8 cellular contexts compared by ENCODE assay signal in genomic region chr7:76048668-76048988, GRCh38. TPM values are rescaled to one million over a fixed set of nuclear protein-coding genes. Genes with fewer than 3 reads are reported as not detected.
DNase-seq lines count a peak whose midpoint lies in the region; ATAC-seq, FAIRE-seq and TF ChIP-seq lines count a peak whose summit lies in the region.

No MANE protein-coding gene starts in this region.

- TF ChIP-seq POLR2A in K562 (conservative IDR thresholded peaks at IDR 0.05) (no peak), HepG2 (IDR thresholded peaks at IDR 0.05; ENCODE audit: insufficient read depth in 1 of 2, low read depth in 2 of 2, low read length in 2 of 2) (no peak)

- in situ Hi-C loops in K562 (cut with MboI) = no loop called here
- in situ Hi-C loops in HepG2 (cut with HindIII; ENCODE audit: extremely low pct_ligation_motif_present, low pct_unique_long_range_greater_than_20kb) = no loop called here

- intact Hi-C loops in K562 (cut with micrococcal nuclease) (no loop called here), HepG2 (cut with micrococcal nuclease; ENCODE audit: unreplicated experiment) (loop anchor here (5.0 kb wide), 1 partner anchor 84 kb away; no protein-coding TSS in a partner anchor)

- no TSS peak for BruUV-seq in K562 (replicated peaks; lab: Mats Ljungman, UMichigan)
- BruUV-seq in HepG2 (replicated peaks; lab: Mats Ljungman, UMichigan) = no TSS peak

- TF ChIP-seq RAD21 in K562 (CRISPR knock-in tag; conservative IDR thresholded peaks at IDR 0.05 in 1 of 2, IDR thresholded peaks at IDR 0.05 in 1 of 2) = peak in 1 of 2 experiments; percentile 33; a peak in 2 of 4 replicates
- TF ChIP-seq RAD21 in HepG2 (CRISPR knock-in tag; IDR thresholded peaks at IDR 0.05) = no peak

- TF ChIP-seq CTCF in AG09309 (IDR thresholded peaks at IDR 0.05; ENCODE audit: control insufficient read depth, insufficient read depth, low read depth, low read length, missing control alignments) (peak; percentile 9), GM20000 (IDR thresholded peaks at IDR 0.05; ENCODE audit: extremely low read depth, missing control alignments) (no peak), K562 (IDR thresholded peaks at IDR 0.05 in 2 of 3, conservative IDR thresholded peaks at IDR 0.05 in 1 of 3; ENCODE audit: insufficient read depth in 2 of 3, low read depth in 1 of 3, low read length in 3 of 3) (peak in 2 of 3 experiments; percentile 36 to 40; a peak in 3 of 6 replicates), HepG2 (CRISPR knock-in tag; IDR thresholded peaks at IDR 0.05) (peak; percentile 31; the same call in 1 of the 2 replicates), thoracic aorta (IDR thresholded peaks at IDR 0.05) (no peak)

- DNase-seq in AG09309 (ENCODE audit: low read depth) = no peak
- DNase-seq in GM20000 (ENCODE audit: low spot score) = peak; percentile 66
- peak; percentile 69 for DNase-seq in NOMO-1 treated with DMSO at 0.1 percent for 48 hours (lab: John Stamatoyannopoulos, UW; ENCODE audit: unreplicated experiment)
- DNase-seq in K562 (ENCODE audit: extremely low read depth in 1 of 4, low spot score in 3 of 4) = peak in 2 of 4 experiments; percentile 69 to 73
- DNase-seq in HepG2 (ENCODE audit: low spot score) = no peak
- DNase-seq in thoracic aorta (ENCODE audit: low spot score) = no peak
- no peak for DNase-seq in middle frontal gyrus (ENCODE audit: extremely low spot score, low spot score)
- no peak for DNase-seq in NCI-H446 (lab: John Stamatoyannopoulos, UW)

- FAIRE-seq in K562 (lab: Jason Lieb, UNC) (peak; percentile 67), HepG2 (lab: Jason Lieb, UNC) (peak; percentile 44)

- H2AFZ ChIP-seq in K562 (ENCODE audit: low read depth, low read length) = 0 out of 2 replicates have a peak overlapping the region, but pooled peaks have one; percentile 89
- no peak overlapping the region for H2AFZ ChIP-seq in HepG2 (ENCODE audit: low read length)

- H3K27me3 ChIP-seq in K562 (ENCODE audit: control insufficient read depth in 2 of 2, insufficient read depth in 2 of 2, low read length in 2 of 2) = no peaks in the 10 kb centered on the region
- no peaks in the 10 kb centered on the region; a peak in 1 of 5 replicates for H3K27me3 ChIP-seq in HepG2 (ENCODE audit: control insufficient read depth in 1 of 2, insufficient read depth in 2 of 2, low read length in 2 of 2)
- no peaks in the 10 kb centered on the region for H3K27me3 ChIP-seq in thoracic aorta (replicated peaks; ENCODE audit: insufficient read depth)

- H3K9me3 ChIP-seq in K562 (replicated peaks; ENCODE audit: control insufficient read depth, insufficient read depth, low read depth, low read length) (no peaks in the 10 kb centered on the region), HepG2 (ENCODE audit: low read length) (no peaks in the 10 kb centered on the region), thoracic aorta (no peaks in the 10 kb centered on the region)

- H4K20me1 ChIP-seq in K562 (replicated peaks; ENCODE audit: control insufficient read depth, insufficient read depth, low read length) (peaks cover 40% of the 10 kb centered on the region), HepG2 (ENCODE audit: insufficient read depth, low read length) (no peaks in the 10 kb centered on the region)

- H3K27ac ChIP-seq in K562 (ENCODE audit: extremely low read depth, low read depth, low read length) (peak overlapping the region; percentile 93), HepG2 (ENCODE audit: extremely low read length, insufficient read depth, low read length) (peak overlapping the region; percentile 90), thoracic aorta (peak overlapping the region; percentile 92 to 93)

- H3K79me2 ChIP-seq in K562 (ENCODE audit: control insufficient read depth, insufficient read depth, low read length) (peaks cover 93% of the 10 kb centered on the region), HepG2 (ENCODE audit: insufficient read depth, low read length) (peaks cover 69% of the 10 kb centered on the region)

- H3K9ac ChIP-seq in K562 (ENCODE audit: insufficient read depth in 1 of 2, low read depth in 2 of 2, low read length in 2 of 2) (peak overlapping the region; percentile 96 to 98), HepG2 (ENCODE audit: insufficient read depth, low read depth, low read length) (peak overlapping the region; percentile 99)

- CTCF ChIA-PET in K562 (lab: Yijun Ruan, JAX; ENCODE audit: low intra/inter-chr PET ratio) = interaction anchor here (1.1 kb wide), 1 partner anchor 214 kb away, joined by 3 read pairs; no protein-coding TSS in a partner anchor
- CTCF ChIA-PET in HepG2 (lab: Yijun Ruan, JAX; ENCODE audit: low intra/inter-chr PET ratio, low total read pairs) = no interaction called here

- peak overlapping the region; percentile 99 for H3K4me2 ChIP-seq in K562 (ENCODE audit: insufficient read depth, low read length)
- peak overlapping the region; percentile 90 for H3K4me2 ChIP-seq in HepG2 (ENCODE audit: low read depth, low read length)

- POLR2A ChIA-PET in K562 (lab: Yijun Ruan, JAX) = interaction anchor here (0.6 to 2.4 kb wide), 5 partner anchors 8 to 54 kb away, joined by 4 to 30 read pairs (median 9); no protein-coding TSS in a partner anchor
- POLR2A ChIA-PET in HepG2 (lab: Yijun Ruan, JAX) = interaction anchor here (0.9 to 2.4 kb wide), 8 partner anchors 19 to 170 kb away, joined by 3 to 16 read pairs (median 6); partner anchors contain the start of gene RHBDD2

- H3K36me3 ChIP-seq in K562 (ENCODE audit: control insufficient read depth, insufficient read depth, low read length) = peaks cover 57% of the 10 kb centered on the region
- peaks cover 2 to 29% of the 10 kb centered on the region in 2 experiments; a peak in 4 of 5 replicates for H3K36me3 ChIP-seq in HepG2 (replicated peaks in 1 of 2; ENCODE audit: control insufficient read depth in 1 of 2, insufficient read depth in 2 of 2, low read length in 2 of 2)
- H3K36me3 ChIP-seq in thoracic aorta = no peaks in the 10 kb centered on the region

- H3K4me1 ChIP-seq in K562 (replicated peaks in 1 of 2; ENCODE audit: control insufficient read depth in 2 of 2, insufficient read depth in 2 of 2, low read length in 2 of 2) = peaks cover 29 to 32% of the 10 kb centered on the region in 2 experiments
- H3K4me1 ChIP-seq in HepG2 (ENCODE audit: insufficient read depth, low read length) = peaks cover 69% of the 10 kb centered on the region
- peaks cover 16 to 26% of the 10 kb centered on the region in 2 donors for H3K4me1 ChIP-seq in thoracic aorta (ENCODE audit: control insufficient read depth in 1 of 2, low read depth in 2 of 2)

- WGBS in K562 (ENCODE audit: insufficient coverage, low coverage, missing lambda C conversion rate) = 0% methylated on average over 9 of the region's 9 CpGs
- 0% methylated on average over 9 of the region's 9 CpGs for WGBS in HepG2 (ENCODE audit: low lambda C conversion rate)

- TF ChIP-seq EP300 in K562 (IDR thresholded peaks at IDR 0.05; ENCODE audit: low read length) = no peak
- no peak for TF ChIP-seq EP300 in HepG2 (IDR thresholded peaks at IDR 0.05; ENCODE audit: low read depth in 2 of 2, low read length in 2 of 2)
- no peak for TF ChIP-seq EP300 in HepG2 (CRISPR knock-in tag; IDR thresholded peaks at IDR 0.05; ENCODE audit: borderline replicate concordance)

- peak; percentile 65 for ATAC-seq in K562
- peak; percentile 14 for ATAC-seq in HepG2
- ATAC-seq in thoracic aorta (ENCODE audit: insufficient number of reproducible peaks, low FRiP score, low read depth) = no peak

- peak overlapping the region; percentile 74 for H3K4me3 ChIP-seq in AG09309 (ENCODE audit: control insufficient read depth, low read depth, low read length)
- peak overlapping the region; percentile 87 for H3K4me3 ChIP-seq in K562
- H3K4me3 ChIP-seq in HepG2 (replicated peaks in 1 of 3; ENCODE audit: insufficient read depth in 1 of 3, low read depth in 2 of 3, low read length in 3 of 3) = peak overlapping the region; percentile 86 to 98 (median 95)
- peak overlapping the region; percentile 84 for H3K4me3 ChIP-seq in thoracic aorta

- H3K9me1 ChIP-seq in K562 (ENCODE audit: control insufficient read depth, insufficient read depth, low read length) = peaks cover 6% of the 10 kb centered on the region

RNA-seq across cellular contexts. Expression of gene MDH2, which starts 0.7 kb away (rescaled TPM):
- 150 and 286 TPM in 2 replicates for total RNA-seq in K562 (2011; cell fraction: chromatin; rRNA removed; ENCODE audit: low replicate concordance)
- total RNA-seq in K562 (2011; cell fraction: nucleolus; rRNA removed) = 194 and 214 TPM in 2 replicates
- 176 and 210 TPM in 2 replicates for total RNA-seq in K562 (2011; cell fraction: nucleoplasm; rRNA removed)
- total RNA-seq in K562 (2014; rRNA removed) (300 and 442 TPM in 2 replicates), K562 (2014; rRNA removed; fragmentation: Illumina TruSeq; extraction: Trizol) (153 and 164 TPM in 2 replicates), K562 (2015; rRNA removed; fragmentation: Illumina TruSeq; extraction: Trizol) (216 and 230 TPM in 2 replicates), K562 (2021) (671 and 701 TPM in 2 replicates), HepG2 (2016; rRNA removed; fragmentation: Illumina TruSeq; extraction: Trizol) (90.3 and 107 TPM in 2 replicates), thoracic aorta (10 to 100 TPM; 48.2 to 58.6 TPM)
- polyA plus RNA-seq in K562 (2011; rRNA removed) (106 and 358 TPM in 2 replicates), K562 (2014; fragmentation: Illumina TruSeq; extraction: Trizol) (509 and 570 TPM in 2 replicates), K562 (2014; fragmentation: Nextera tagmentation; extraction: Ambion mirVana) (100 to 1,000 TPM; 242 to 411 TPM), K562 (2014; rRNA removed) (211 and 216 TPM in 2 replicates), HepG2 (2011; rRNA removed) (81.4 and 90.1 TPM in 2 replicates)
- 156 and 243 TPM in 2 replicates for polyA plus RNA-seq in K562 (2011; cell fraction: cytosol; rRNA removed)
- polyA plus RNA-seq in K562 (2011; cell fraction: nucleus; rRNA removed) = 190 and 250 TPM in 2 replicates
- 435 and 724 TPM in 2 replicates for polyA plus RNA-seq in K562 (2012)
- 101 and 153 TPM in 2 replicates for polyA minus RNA-seq in K562 (2011; rRNA and poly(A)+ RNA removed)
- polyA minus RNA-seq in K562 (2011; cell fraction: cytosol; rRNA and poly(A)+ RNA removed) = 389 and 497 TPM in 2 replicates
- 67.3 and 93.9 TPM in 2 replicates for polyA minus RNA-seq in K562 (2011; cell fraction: nucleus; rRNA and poly(A)+ RNA removed)
- 35.9 and 38.8 TPM in 2 replicates for total RNA-seq in HepG2 (2016; cell fraction: cytosol; rRNA removed; fragmentation: Illumina TruSeq; extraction: Trizol; ENCODE audit: low read depth)
- total RNA-seq in HepG2 (2016; cell fraction: insoluble cytoplasmic fraction; rRNA removed; fragmentation: Illumina TruSeq; extraction: Trizol) = 93.0 and 94.6 TPM in 2 replicates
- total RNA-seq in HepG2 (2016; cell fraction: membrane; rRNA removed; fragmentation: Illumina TruSeq; extraction: Trizol) = 44.2 and 48.6 TPM in 2 replicates
- total RNA-seq in HepG2 (2016; cell fraction: nucleus; rRNA removed; fragmentation: Illumina TruSeq; extraction: Trizol) = 45.4 and 53.0 TPM in 2 replicates
- polyA plus RNA-seq in HepG2 (2011; cell fraction: cytosol; rRNA removed) = 48.1 and 61.9 TPM in 2 replicates
- polyA plus RNA-seq in HepG2 (2011; cell fraction: nucleus; rRNA removed) = 51.2 and 52.4 TPM in 2 replicates
- polyA plus RNA-seq in HepG2 (2012) = 126 and 145 TPM in 2 replicates
- 80.9 and 96.5 TPM in 2 replicates for polyA plus RNA-seq in HepG2 (2016; cell fraction: cytosol; fragmentation: Illumina TruSeq; extraction: Trizol; ENCODE audit: low read depth)
- polyA plus RNA-seq in HepG2 (2016; cell fraction: insoluble cytoplasmic fraction; fragmentation: Illumina TruSeq; extraction: Trizol; ENCODE audit: low read depth) = 203 and 256 TPM in 2 replicates
- 77.6 and 81.5 TPM in 2 replicates for polyA plus RNA-seq in HepG2 (2016; cell fraction: membrane; fragmentation: Illumina TruSeq; extraction: Trizol; ENCODE audit: low read depth)
- polyA plus RNA-seq in HepG2 (2016; cell fraction: nucleus; fragmentation: Illumina TruSeq; extraction: Trizol; ENCODE audit: insufficient read depth, low read depth) = 113 and 123 TPM in 2 replicates
- 189 and 195 TPM in 2 replicates for polyA minus RNA-seq in HepG2 (2011; rRNA and poly(A)+ RNA removed; ENCODE audit: low replicate concordance)
- polyA minus RNA-seq in HepG2 (2011; cell fraction: cytosol; rRNA and poly(A)+ RNA removed) = 86.4 and 103 TPM in 2 replicates
- polyA minus RNA-seq in HepG2 (2011; cell fraction: nucleus; rRNA and poly(A)+ RNA removed) = 29.9 and 37.8 TPM in 2 replicates

RNA-seq across cellular contexts. Expression of gene STYXL1, which starts 0.8 kb away (rescaled TPM):
- 44.2 and 67.1 TPM in 2 replicates for total RNA-seq in K562 (2011; cell fraction: chromatin; rRNA removed; ENCODE audit: low replicate concordance)
- total RNA-seq in K562 (2011; cell fraction: nucleolus; rRNA removed) = 24.7 and 30.0 TPM in 2 replicates
- 32.7 and 33.7 TPM in 2 replicates for total RNA-seq in K562 (2011; cell fraction: nucleoplasm; rRNA removed)
- total RNA-seq in K562 (2014; rRNA removed) (43.2 and 60.0 TPM in 2 replicates), K562 (2014; rRNA removed; fragmentation: Illumina TruSeq; extraction: Trizol) (57.2 and 59.2 TPM in 2 replicates), K562 (2015; rRNA removed; fragmentation: Illumina TruSeq; extraction: Trizol) (44.8 and 54.9 TPM in 2 replicates), K562 (2021) (44.3 and 50.0 TPM in 2 replicates), HepG2 (2016; rRNA removed; fragmentation: Illumina TruSeq; extraction: Trizol) (23.9 and 28.0 TPM in 2 replicates), thoracic aorta (10 to 100 TPM in 1 of 2 donors, 1 to 10 TPM in 1; 9.3 to 14.6 TPM)
- polyA plus RNA-seq in K562 (2011; rRNA removed) (56.6 and 97.2 TPM in 2 replicates), K562 (2014; fragmentation: Illumina TruSeq; extraction: Trizol) (72.2 and 82.7 TPM in 2 replicates), K562 (2014; fragmentation: Nextera tagmentation; extraction: Ambion mirVana) (10 to 100 TPM; 36.5 to 49.7 TPM), K562 (2014; rRNA removed) (49.9 and 67.4 TPM in 2 replicates), HepG2 (2011; rRNA removed) (36.0 and 38.3 TPM in 2 replicates)
- polyA plus RNA-seq in K562 (2011; cell fraction: cytosol; rRNA removed) = 86.0 and 101 TPM in 2 replicates
- 42.8 and 52.4 TPM in 2 replicates for polyA plus RNA-seq in K562 (2011; cell fraction: nucleus; rRNA removed)
- polyA plus RNA-seq in K562 (2012) = 57.5 and 77.9 TPM in 2 replicates
- 34.7 and 51.8 TPM in 2 replicates for polyA minus RNA-seq in K562 (2011; rRNA and poly(A)+ RNA removed)
- polyA minus RNA-seq in K562 (2011; cell fraction: cytosol; rRNA and poly(A)+ RNA removed) = 15.0 and 17.0 TPM in 2 replicates
- polyA minus RNA-seq in K562 (2011; cell fraction: nucleus; rRNA and poly(A)+ RNA removed) = 10.6 and 12.0 TPM in 2 replicates
- total RNA-seq in HepG2 (2016; cell fraction: cytosol; rRNA removed; fragmentation: Illumina TruSeq; extraction: Trizol; ENCODE audit: low read depth) = 13.7 and 16.8 TPM in 2 replicates
- total RNA-seq in HepG2 (2016; cell fraction: insoluble cytoplasmic fraction; rRNA removed; fragmentation: Illumina TruSeq; extraction: Trizol) = 21.2 and 33.5 TPM in 2 replicates
- total RNA-seq in HepG2 (2016; cell fraction: membrane; rRNA removed; fragmentation: Illumina TruSeq; extraction: Trizol) = 15.6 and 15.7 TPM in 2 replicates
- 13.0 and 16.7 TPM in 2 replicates for total RNA-seq in HepG2 (2016; cell fraction: nucleus; rRNA removed; fragmentation: Illumina TruSeq; extraction: Trizol)
- polyA plus RNA-seq in HepG2 (2011; cell fraction: cytosol; rRNA removed) = 47.3 and 50.3 TPM in 2 replicates
- polyA plus RNA-seq in HepG2 (2011; cell fraction: nucleus; rRNA removed) = 19.1 and 23.0 TPM in 2 replicates
- polyA plus RNA-seq in HepG2 (2012) = 20.3 and 22.3 TPM in 2 replicates
- polyA plus RNA-seq in HepG2 (2016; cell fraction: cytosol; fragmentation: Illumina TruSeq; extraction: Trizol; ENCODE audit: low read depth) = 17.6 and 20.9 TPM in 2 replicates
- polyA plus RNA-seq in HepG2 (2016; cell fraction: insoluble cytoplasmic fraction; fragmentation: Illumina TruSeq; extraction: Trizol; ENCODE audit: low read depth) = 42.1 and 47.6 TPM in 2 replicates
- polyA plus RNA-seq in HepG2 (2016; cell fraction: membrane; fragmentation: Illumina TruSeq; extraction: Trizol; ENCODE audit: low read depth) = 19.0 and 20.3 TPM in 2 replicates
- polyA plus RNA-seq in HepG2 (2016; cell fraction: nucleus; fragmentation: Illumina TruSeq; extraction: Trizol; ENCODE audit: insufficient read depth, low read depth) = 26.3 and 27.9 TPM in 2 replicates
- 18.8 and 29.8 TPM in 2 replicates for polyA minus RNA-seq in HepG2 (2011; rRNA and poly(A)+ RNA removed; ENCODE audit: low replicate concordance)
- 7.5 and 9.2 TPM in 2 replicates for polyA minus RNA-seq in HepG2 (2011; cell fraction: cytosol; rRNA and poly(A)+ RNA removed)
- polyA minus RNA-seq in HepG2 (2011; cell fraction: nucleus; rRNA and poly(A)+ RNA removed) = 8.9 and 10.7 TPM in 2 replicates

RNA-seq across cellular contexts. Expression of gene TMEM120A, which starts 54.2 kb away (rescaled TPM):
- total RNA-seq in K562 (2011; cell fraction: chromatin; rRNA removed; ENCODE audit: low replicate concordance) = 42.3 and 121 TPM in 2 replicates
- 148 and 154 TPM in 2 replicates for total RNA-seq in K562 (2011; cell fraction: nucleolus; rRNA removed)
- total RNA-seq in K562 (2011; cell fraction: nucleoplasm; rRNA removed) = 96.3 and 113 TPM in 2 replicates
- total RNA-seq in K562 (2014; rRNA removed) (22.4 and 22.9 TPM in 2 replicates), K562 (2014; rRNA removed; fragmentation: Illumina TruSeq; extraction: Trizol) (19.5 and 19.6 TPM in 2 replicates), K562 (2015; rRNA removed; fragmentation: Illumina TruSeq; extraction: Trizol) (13.6 and 17.4 TPM in 2 replicates), K562 (2021) (33.8 and 36.4 TPM in 2 replicates), HepG2 (2016; rRNA removed; fragmentation: Illumina TruSeq; extraction: Trizol) (22.9 and 40.3 TPM in 2 replicates), thoracic aorta (10 to 100 TPM; 39.4 to 44.7 TPM)
- polyA plus RNA-seq in K562 (2011; rRNA removed) (90.2 and 90.5 TPM in 2 replicates), K562 (2014; fragmentation: Illumina TruSeq; extraction: Trizol) (32.1 and 39.5 TPM in 2 replicates), K562 (2014; fragmentation: Nextera tagmentation; extraction: Ambion mirVana) (1 to 10 TPM; 2.3 to 8.3 TPM), K562 (2014; rRNA removed) (33.5 and 43.5 TPM in 2 replicates), HepG2 (2011; rRNA removed) (102 and 116 TPM in 2 replicates)
- 62.7 and 83.5 TPM in 2 replicates for polyA plus RNA-seq in K562 (2011; cell fraction: cytosol; rRNA removed)
- polyA plus RNA-seq in K562 (2011; cell fraction: nucleus; rRNA removed) = 144 and 164 TPM in 2 replicates
- 29.1 and 72.7 TPM in 2 replicates for polyA plus RNA-seq in K562 (2012)
- polyA minus RNA-seq in K562 (2011; rRNA and poly(A)+ RNA removed) = 60.9 and 82.0 TPM in 2 replicates
- 20.2 and 33.1 TPM in 2 replicates for polyA minus RNA-seq in K562 (2011; cell fraction: cytosol; rRNA and poly(A)+ RNA removed)
- 16.0 and 22.0 TPM in 2 replicates for polyA minus RNA-seq in K562 (2011; cell fraction: nucleus; rRNA and poly(A)+ RNA removed)
- 31.6 and 36.7 TPM in 2 replicates for total RNA-seq in HepG2 (2016; cell fraction: cytosol; rRNA removed; fragmentation: Illumina TruSeq; extraction: Trizol; ENCODE audit: low read depth)
- 26.0 and 40.4 TPM in 2 replicates for total RNA-seq in HepG2 (2016; cell fraction: insoluble cytoplasmic fraction; rRNA removed; fragmentation: Illumina TruSeq; extraction: Trizol)
- 34.6 and 34.8 TPM in 2 replicates for total RNA-seq in HepG2 (2016; cell fraction: membrane; rRNA removed; fragmentation: Illumina TruSeq; extraction: Trizol)
- total RNA-seq in HepG2 (2016; cell fraction: nucleus; rRNA removed; fragmentation: Illumina TruSeq; extraction: Trizol) = 31.7 and 39.9 TPM in 2 replicates
- polyA plus RNA-seq in HepG2 (2011; cell fraction: cytosol; rRNA removed) = 81.9 and 91.9 TPM in 2 replicates
- 76.1 and 77.6 TPM in 2 replicates for polyA plus RNA-seq in HepG2 (2011; cell fraction: nucleus; rRNA removed)
- 41.2 and 57.5 TPM in 2 replicates for polyA plus RNA-seq in HepG2 (2012)
- 78.5 and 88.6 TPM in 2 replicates for polyA plus RNA-seq in HepG2 (2016; cell fraction: cytosol; fragmentation: Illumina TruSeq; extraction: Trizol; ENCODE audit: low read depth)
- polyA plus RNA-seq in HepG2 (2016; cell fraction: insoluble cytoplasmic fraction; fragmentation: Illumina TruSeq; extraction: Trizol; ENCODE audit: low read depth) = 64.8 and 69.3 TPM in 2 replicates
- polyA plus RNA-seq in HepG2 (2016; cell fraction: membrane; fragmentation: Illumina TruSeq; extraction: Trizol; ENCODE audit: low read depth) = 81.3 and 84.7 TPM in 2 replicates
- polyA plus RNA-seq in HepG2 (2016; cell fraction: nucleus; fragmentation: Illumina TruSeq; extraction: Trizol; ENCODE audit: insufficient read depth, low read depth) = 144 and 149 TPM in 2 replicates
- 97.0 and 238 TPM in 2 replicates for polyA minus RNA-seq in HepG2 (2011; rRNA and poly(A)+ RNA removed; ENCODE audit: low replicate concordance)
- polyA minus RNA-seq in HepG2 (2011; cell fraction: cytosol; rRNA and poly(A)+ RNA removed) = 32.4 and 39.8 TPM in 2 replicates
- 15.5 and 22.4 TPM in 2 replicates for polyA minus RNA-seq in HepG2 (2011; cell fraction: nucleus; rRNA and poly(A)+ RNA removed)

Comparison
In these comparisons a context has a peak if more than half of its experiments do, and no peak if none do; other contexts are left out.
1. DNase-seq: peak in GM20000 (single experiment) and NOMO-1 treated with DMSO at 0.1 percent for 48 hours (single experiment); none in AG09309 (single experiment), HepG2 (single experiment), thoracic aorta (single experiment), middle frontal gyrus (single experiment) and NCI-H446 (0 of 2).
2. CTCF ChIP-seq: peak in AG09309 (single experiment), K562 (2 of 3) and HepG2 (single experiment); none in GM20000 (single experiment) and thoracic aorta (single experiment).
3. Peak in every context shown above with its lines, with median percentiles within 50 percentile points of each other: H3K4me3 ChIP-seq and H3K27ac ChIP-seq.